In the genomic region with DNA sequence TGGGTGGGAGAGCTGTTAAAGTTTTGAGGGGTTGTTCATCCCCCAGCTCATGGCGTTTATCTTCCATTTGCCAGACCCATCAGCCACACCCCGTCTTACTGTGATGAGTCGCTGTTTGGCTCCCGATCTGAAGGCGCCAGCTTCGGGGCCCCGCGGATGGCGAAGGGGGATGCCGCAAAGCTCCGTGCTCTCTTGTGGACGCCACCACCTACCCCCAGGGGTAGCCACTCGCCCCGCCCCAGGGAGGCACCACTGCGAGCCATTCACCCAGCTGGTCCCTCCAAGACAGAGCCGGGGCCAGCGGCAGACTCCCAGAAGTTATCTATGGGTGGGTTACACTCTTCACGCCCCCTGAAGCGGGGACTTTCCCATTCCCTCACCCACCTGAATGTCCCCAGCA, we compare ENCODE assay signal across 1 cellular context.
TF ChIP-seq lines count a peak whose summit lies in the region.

No MANE protein-coding gene starts in this region.

TF ChIP-seq in HCT116, 20 proteins besides CTCF, POLR2A, EP300 and RAD21 (continued from another document):
- TF ChIP-seq EZH2phosphoT487 (IDR thresholded peaks at IDR 0.05; ENCODE audit: borderline replicate concordance) (no peak), ZFX (IDR thresholded peaks at IDR 0.05) (no peak)
